In the genomic region with DNA sequence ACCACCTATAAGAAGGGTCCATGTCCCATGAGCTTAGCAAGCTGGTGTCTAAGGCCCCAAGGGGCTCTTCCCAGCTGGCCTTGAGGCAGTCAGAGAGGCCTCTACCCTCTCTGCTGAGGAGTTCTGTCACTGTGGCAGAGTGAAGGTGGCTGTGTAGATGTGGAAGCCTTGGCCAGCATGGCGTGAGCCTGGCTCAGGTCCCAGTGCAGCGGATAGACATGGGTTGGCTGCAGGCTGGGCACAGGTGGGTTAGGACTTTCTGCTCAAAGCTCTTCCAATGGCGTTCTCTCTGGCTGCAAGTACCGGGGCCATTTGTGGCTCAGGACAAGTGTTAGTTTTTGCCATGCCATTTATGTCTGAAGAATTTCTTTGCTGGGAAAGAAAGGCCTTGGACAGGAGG, we compare ENCODE assay signal across 29 cellular contexts. TPM values are rescaled to one million over a fixed set of nuclear protein-coding genes. Genes with fewer than 3 reads are reported as not detected.
DNase-seq lines count a peak whose midpoint lies in the region; ATAC-seq, FAIRE-seq and TF ChIP-seq lines count a peak whose summit lies in the region.
"Had no signal": no experiment of that assay in that cellular context is flagged by ENCODE, and none has a peak within 500 bp of the region (broad histone marks: within the 10 kb centered on the region; RNA-seq: fewer than 3 reads in every experiment).

No MANE protein-coding gene starts in this region.

- no peaks in the 10 kb centered on the region for H3K9me3 ChIP-seq in CD8-positive, alpha-beta T cell (ENCODE audit: low read length)
- no peaks in the 10 kb centered on the region for H3K9me3 ChIP-seq in kidney (ENCODE audit: control insufficient read depth in 1 of 2, low read length in 2 of 2)
- H3K9me3 ChIP-seq: A549, left lung, suprapubic skin, upper lobe of right lung had no signal

- no peak overlapping the region for H3K4me3 Mint-ChIP-seq in activated naive CD4-positive, alpha-beta T cell treated with anti-CD3 and anti-CD28 coated beads for 36 hours
- H3K4me3 Mint-ChIP-seq in CD8-positive, alpha-beta T cell = no peak overlapping the region
- no peak overlapping the region for H3K4me3 Mint-ChIP-seq in stimulated activated memory B cell treated with anti-CD40 and anti-IgM and Interleukin-4, amounts not matched to agents 10 μg/mL and 1 μg/mL and 100 μg/mL, for 72 hours
- H3K4me3 Mint-ChIP-seq: T-helper 2 cell treated with Interferon-gamma antibody and Interleukin-4, amounts not matched to agents 5 μg/mL and 100 μg/mL, for 36 hours had no signal

- no peak for ATAC-seq in CD8-positive, alpha-beta T cell
- ATAC-seq in stimulated activated memory B cell treated with anti-CD40 and anti-IgM and Interleukin-4, amounts not matched to agents 10 μg/mL and 1 μg/mL and 100 μg/mL, for 72 hours = no peak
- ATAC-seq: A549, left lung, Panc1, upper lobe of right lung had no signal

- H3K9ac ChIP-seq in kidney (ENCODE audit: low read length in 2 of 2) = no peak overlapping the region

- POLR2A ChIA-PET in CD8-positive, alpha-beta T cell (lab: Charles Lee) = no interaction called here

- H3K4me1 ChIP-seq in CD8-positive, alpha-beta T cell (ENCODE audit: insufficient read depth, low read length) = no peaks in the 10 kb centered on the region
- H3K4me1 ChIP-seq in kidney (ENCODE audit: control insufficient read depth in 1 of 2, insufficient read depth in 1 of 2, low read depth in 1 of 2, low read length in 2 of 2) = peaks cover 25 to 38% of the 10 kb centered on the region in 2 donors

- peak overlapping the region; percentile 39 for H3K27ac Mint-ChIP-seq in activated naive CD4-positive, alpha-beta T cell treated with anti-CD3 and anti-CD28 coated beads for 36 hours
- peak overlapping the region; percentile 32 for H3K27ac Mint-ChIP-seq in CD8-positive, alpha-beta T cell
- peak overlapping the region; percentile 46 for H3K27ac Mint-ChIP-seq in stimulated activated memory B cell treated with anti-CD40 and anti-IgM and Interleukin-4, amounts not matched to agents 10 μg/mL and 1 μg/mL and 100 μg/mL, for 72 hours
- H3K27ac Mint-ChIP-seq: T-helper 2 cell treated with Interferon-gamma antibody and Interleukin-4, amounts not matched to agents 5 μg/mL and 100 μg/mL, for 36 hours had no signal

- DNase-seq in activated naive CD4-positive, alpha-beta T cell treated with anti-CD3 and anti-CD28 coated beads for 36 hours = no peak
- no peak for DNase-seq in activated naive CD4-positive, alpha-beta T cell treated with anti-CD3 and anti-CD28 coated beads, Interleukin-2, amount 50 U/mL, for 16 hours
- DNase-seq in CD8-positive, alpha-beta T cell = no peak
- peak; percentile 37 for DNase-seq in kidney
- DNase-seq in stimulated activated CD4-positive, alpha-beta T cell treated with anti-CD3 and anti-CD28 coated beads, Interleukin-4, amount 100 ng/mL, for 1 hour = no peak
- DNase-seq in frontal cortex (ENCODE audit: low spot score in 2 of 2) = no peak
- no peak for DNase-seq in stimulated activated naive CD4-positive, alpha-beta T cell treated with Interleukin-2 at 50 U/mL for 16 hours (lab: John Stamatoyannopoulos, UW)
- DNase-seq: activated CD4-positive, alpha-beta T cell treated with anti-CD3 and anti-CD28 coated beads for 1 hour; activated gamma-delta T cell treated with Interleukin-2 at 50 U/mL for 16 hours; AML-193; anterior cingulate cortex; DMS 273 treated with DMSO at 0.1 percent for 48 hours; effector CD8-positive, alpha-beta T cell; left lung; NCI-H1048; NCI-H2107; NCI-H748 treated with DMSO at 0.1 percent for 48 hours; nucleus accumbens; SIG-M5; stimulated activated CD4-positive, alpha-beta T cell treated with anti-CD3 and anti-CD28 coated beads, Interleukin-4, amount 100 ng/mL, for 24 hours; upper lobe of right lung had no signal

- no peak overlapping the region for H3K27ac ChIP-seq in CD8-positive, alpha-beta T cell (ENCODE audit: low read depth, low read length)
- H3K27ac ChIP-seq in kidney (ENCODE audit: low read depth in 2 of 2, low read length in 2 of 2) = no peak overlapping the region
- H3K27ac ChIP-seq: A549, coronary artery, epithelial cell of prostate, left lung, suprapubic skin, upper lobe of right lung had no signal

- peaks cover 76% of the 10 kb centered on the region for H3K36me3 ChIP-seq in CD8-positive, alpha-beta T cell (ENCODE audit: insufficient read depth, low read length)
- H3K36me3 ChIP-seq in kidney (ENCODE audit: control insufficient read depth in 1 of 2, insufficient read depth in 2 of 2, low read length in 2 of 2) = peaks cover 47 to 78% of the 10 kb centered on the region in 2 donors

- H3K4me3 ChIP-seq in CD8-positive, alpha-beta T cell (ENCODE audit: low read depth, low read length) = no peak overlapping the region
- no peak overlapping the region for H3K4me3 ChIP-seq in kidney (ENCODE audit: low read length in 2 of 2)
- H3K4me3 ChIP-seq: A549, coronary artery, left lung, suprapubic skin, upper lobe of right lung had no signal

- H3K27me3 Mint-ChIP-seq in activated naive CD4-positive, alpha-beta T cell treated with anti-CD3 and anti-CD28 coated beads for 36 hours (ENCODE audit: low read depth) = no peaks in the 10 kb centered on the region
- H3K27me3 Mint-ChIP-seq in CD8-positive, alpha-beta T cell (ENCODE audit: low read depth) = no peaks in the 10 kb centered on the region
- H3K27me3 Mint-ChIP-seq in stimulated activated memory B cell treated with anti-CD40 and anti-IgM and Interleukin-4, amounts not matched to agents 10 μg/mL and 1 μg/mL and 100 μg/mL, for 72 hours = no peaks in the 10 kb centered on the region

- H3K4me1 Mint-ChIP-seq in activated naive CD4-positive, alpha-beta T cell treated with anti-CD3 and anti-CD28 coated beads for 36 hours (ENCODE audit: low read depth) = peaks cover 17% of the 10 kb centered on the region
- H3K4me1 Mint-ChIP-seq in CD8-positive, alpha-beta T cell (ENCODE audit: low read depth) = peaks cover 19% of the 10 kb centered on the region
- peaks cover 67% of the 10 kb centered on the region for H3K4me1 Mint-ChIP-seq in stimulated activated memory B cell treated with anti-CD40 and anti-IgM and Interleukin-4, amounts not matched to agents 10 μg/mL and 1 μg/mL and 100 μg/mL, for 72 hours

- intact Hi-C loops in activated naive CD4-positive, alpha-beta T cell treated with anti-CD3 and anti-CD28 coated beads for 36 hours (cut with micrococcal nuclease) = no loop called here
- intact Hi-C loops in CD8-positive, alpha-beta T cell (cut with DNase I, micrococcal nuclease) = no loop called here
- intact Hi-C loops in kidney (cut with DNase I) = no loop called here

- no peak for FAIRE-seq in kidney (lab: Jason Lieb, UNC)
- no peak for FAIRE-seq in frontal cortex (lab: Jason Lieb, UNC)
- FAIRE-seq: A549, HTR-8/SVneo had no signal

- H3K9me3 Mint-ChIP-seq in activated naive CD4-positive, alpha-beta T cell treated with anti-CD3 and anti-CD28 coated beads for 36 hours = no peaks in the 10 kb centered on the region
- no peaks in the 10 kb centered on the region for H3K9me3 Mint-ChIP-seq in CD8-positive, alpha-beta T cell
- no peaks in the 10 kb centered on the region for H3K9me3 Mint-ChIP-seq in stimulated activated memory B cell treated with anti-CD40 and anti-IgM and Interleukin-4, amounts not matched to agents 10 μg/mL and 1 μg/mL and 100 μg/mL, for 72 hours
- H3K9me3 Mint-ChIP-seq: T-helper 2 cell treated with Interferon-gamma antibody and Interleukin-4, amounts not matched to agents 5 μg/mL and 100 μg/mL, for 36 hours had no signal

- H3K36me3 Mint-ChIP-seq in activated naive CD4-positive, alpha-beta T cell treated with anti-CD3 and anti-CD28 coated beads for 36 hours (ENCODE audit: low read depth) = peaks cover 34% of the 10 kb centered on the region
- peaks cover 89% of the 10 kb centered on the region for H3K36me3 Mint-ChIP-seq in CD8-positive, alpha-beta T cell
- H3K36me3 Mint-ChIP-seq in stimulated activated memory B cell treated with anti-CD40 and anti-IgM and Interleukin-4, amounts not matched to agents 10 μg/mL and 1 μg/mL and 100 μg/mL, for 72 hours = peaks cover 89% of the 10 kb centered on the region

- CTCF ChIA-PET in activated naive CD4-positive, alpha-beta T cell treated with anti-CD3 and anti-CD28 coated beads for 36 hours (lab: Charles Lee) = interaction anchor here (1.2 kb wide), 1 partner anchor 14 kb away, joined by 3 read pairs; no protein-coding TSS in a partner anchor
- CTCF ChIA-PET in CD8-positive, alpha-beta T cell (lab: Charles Lee) = interaction anchor here (0.9 to 1.3 kb wide), 2 partner anchors 14 to 161 kb away, joined by 4 to 6 read pairs; a partner anchor contains a TSS

- TF ChIP-seq CTCF in CD8-positive, alpha-beta T cell (IDR thresholded peaks at IDR 0.05) = no peak
- TF ChIP-seq CTCF in kidney (IDR thresholded peaks at IDR 0.05; ENCODE audit: borderline replicate concordance, extremely low read depth, insufficient read depth) = no peak

- H3K27me3 ChIP-seq in CD8-positive, alpha-beta T cell (ENCODE audit: insufficient read depth, low read length) = no peaks in the 10 kb centered on the region
- H3K27me3 ChIP-seq: left lung, suprapubic skin, upper lobe of right lung had no signal

RNA-seq across cellular contexts. Expression of a gene that starts 47.3 kb away (rescaled TPM):
- total RNA-seq in activated naive CD4-positive, alpha-beta T cell treated with anti-CD3 and anti-CD28 coated beads for 36 hours = 10 to 100 TPM; 78.4 to 86.6 TPM
- total RNA-seq in CD8-positive, alpha-beta T cell = 100 to 1,000 TPM; 126 to 133 TPM
- total RNA-seq in kidney (99.6 TPM), frontal cortex (2.4 TPM)
- 9.2 TPM for polyA plus RNA-seq in kidney (ENCODE audit: insufficient read depth, low read depth, low replicate concordance)

RNA-seq across cellular contexts. Expression of a gene that starts 59.8 kb away (rescaled TPM):
- 10 to 100 TPM; 42.5 to 42.8 TPM for total RNA-seq in activated naive CD4-positive, alpha-beta T cell treated with anti-CD3 and anti-CD28 coated beads for 36 hours
- 10 to 100 TPM; 45.2 to 46.7 TPM for total RNA-seq in CD8-positive, alpha-beta T cell
- total RNA-seq in kidney (57.7 TPM), frontal cortex (35.5 TPM)
- 42.0 TPM for polyA plus RNA-seq in kidney (ENCODE audit: insufficient read depth, low read depth, low replicate concordance)

Comparison
In these comparisons a context has a peak if more than half of its experiments do, and no peak if none do; other contexts are left out.
1. RNA of a gene that starts 47.3 kb away (total RNA-seq): 126 to 133 TPM in CD8-positive, alpha-beta T cell, 99.6 TPM in kidney (single experiment) and 78.4 to 86.6 TPM in activated naive CD4-positive, alpha-beta T cell treated with anti-CD3 and anti-CD28 coated beads for 36 hours; 2.4 TPM in frontal cortex (single experiment); every median in the first group is over 10 times any median in the second.
2. Peak in every context shown above with its lines, with median percentiles within 50 percentile points of each other: H3K27ac Mint-ChIP-seq.